ENCODE assay signal across 8 cellular contexts in genomic region chr15:44726568-44727461, GRCh38. TPM values are rescaled to one million over a fixed set of nuclear protein-coding genes. Genes with fewer than 3 reads are reported as not detected.
DNase-seq lines count a peak whose midpoint lies in the region; ATAC-seq and TF ChIP-seq lines count a peak whose summit lies in the region.

No MANE protein-coding gene starts in this region.

- peak overlapping the region; percentile 99 for H3K27ac Mint-ChIP-seq in activated CD4-positive, alpha-beta T cell treated with anti-CD3 and anti-CD28 coated beads for 36 hours

- POLR2A ChIA-PET in activated CD4-positive, alpha-beta T cell treated with anti-CD3 and anti-CD28 coated beads for 36 hours (lab: Charles Lee): interaction anchor here (0.6 to 15.3 kb wide), 10 partner anchors 10 to 438 kb away, joined by 3 to 474 read pairs (median 5); partner anchors contain the start of genes B2M, GOLM2, PATL2 and SPG11

- CTCF ChIA-PET in activated CD4-positive, alpha-beta T cell treated with anti-CD3 and anti-CD28 coated beads for 36 hours (lab: Charles Lee): interaction anchor here (0.5 to 6.0 kb wide), 9 partner anchors 10 to 471 kb away, joined by 3 to 113 read pairs (median 4); partner anchors contain the start of genes B2M, PATL2, SPG11 and TRIM69

- ATAC-seq in GM21576 (IDR thresholded peaks at IDR 0.05; ENCODE audit: unreplicated experiment): peak; percentile 40
- peak; percentile 65 for ATAC-seq in activated CD4-positive, alpha-beta T cell treated with anti-CD3 and anti-CD28 coated beads for 36 hours

- H3K27me3 ChIP-seq in mononuclear cell (ENCODE audit: insufficient read depth, low read length) (no peaks in the 10 kb centered on the region), tibial nerve (no peaks in the 10 kb centered on the region)

- H3K4me3 Mint-ChIP-seq in activated CD4-positive, alpha-beta T cell treated with anti-CD3 and anti-CD28 coated beads for 36 hours: peak overlapping the region; percentile 91

- TF ChIP-seq POLR2A in tibial nerve (IDR thresholded peaks at IDR 0.05): peak; percentile 7 to 28

- TF ChIP-seq CTCF in tibial nerve (IDR thresholded peaks at IDR 0.05): no peak

- H3K4me1 Mint-ChIP-seq in activated CD4-positive, alpha-beta T cell treated with anti-CD3 and anti-CD28 coated beads for 36 hours: peaks cover 64% of the 10 kb centered on the region

- H3K9me3 Mint-ChIP-seq in activated CD4-positive, alpha-beta T cell treated with anti-CD3 and anti-CD28 coated beads for 36 hours (ENCODE audit: low read depth): no peaks in the 10 kb centered on the region

- intact Hi-C loops in activated CD4-positive, alpha-beta T cell treated with anti-CD3 and anti-CD28 coated beads for 36 hours (cut with DNase I, micrococcal nuclease): loop anchor here in 1 of 2 experiments (2.0 to 5.0 kb wide), 4 partner anchors 418 to 675 kb away; partner anchors contain the start of gene GOLM2

- H3K36me3 Mint-ChIP-seq in activated CD4-positive, alpha-beta T cell treated with anti-CD3 and anti-CD28 coated beads for 36 hours (ENCODE audit: low read depth): peaks cover 23% of the 10 kb centered on the region

- H3K27me3 Mint-ChIP-seq in activated CD4-positive, alpha-beta T cell treated with anti-CD3 and anti-CD28 coated beads for 36 hours: no peaks in the 10 kb centered on the region

- H3K9me3 ChIP-seq in mononuclear cell (ENCODE audit: low read depth, low read length) (no peaks in the 10 kb centered on the region), tibial nerve (no peaks in the 10 kb centered on the region)

- WGBS in tibial nerve, 2 donors: 33 to 34% methylated on average over 5 of the region's 5 CpGs

- peak; percentile 58 for DNase-seq in GDM1 (lab: John Stamatoyannopoulos, UW)
- peak; percentile 84 to 85 for DNase-seq in Kasumi-1 (lab: John Stamatoyannopoulos, UW)
- DNase-seq in activated CD4-positive, alpha-beta T cell treated with anti-CD3 and anti-CD28 coated beads for 36 hours: peak; percentile 80
- DNase-seq in dermis microvascular lymphatic vessel endothelial cell (ENCODE audit: low read depth in 2 of 2): peak; percentile 86 to 95
- peak in 1 of 2 donors; percentile 37 for DNase-seq in tibial nerve (ENCODE audit: low spot score in 2 of 2)
- no peak for DNase-seq in NCI-H146 (lab: John Stamatoyannopoulos, UW)

- H3K4me1 ChIP-seq in mononuclear cell (ENCODE audit: insufficient read depth, low read length) (peaks cover 85% of the 10 kb centered on the region), tibial nerve (peaks cover 0 to 48% (median 28%) of the 10 kb centered on the region in 4 donors)

- H3K4me3 ChIP-seq in mononuclear cell (ENCODE audit: low read length) (peak overlapping the region; percentile 50), tibial nerve (peak overlapping the region in 1 of 4 donors; percentile 26)

- peak in 1 of 2 donors; percentile 89 for TF ChIP-seq EP300 in tibial nerve (IDR thresholded peaks at IDR 0.05)

- peaks cover 0 to 5% (median 0%) of the 10 kb centered on the region in 3 donors for H3K36me3 ChIP-seq in tibial nerve

- peak overlapping the region in 3 of 4 donors; percentile 94 to 100 (median 99) for H3K27ac ChIP-seq in tibial nerve

RNA-seq across cellular contexts. Expression of gene TRIM69, which starts 9.5 kb away (rescaled TPM):
- 10 to 100 TPM; 65.8 to 67.9 TPM for total RNA-seq in activated CD4-positive, alpha-beta T cell treated with anti-CD3 and anti-CD28 coated beads for 36 hours
- total RNA-seq in dermis microvascular lymphatic vessel endothelial cell (7.6 and 8.5 TPM in 2 replicates), mononuclear cell (7.5 TPM), tibial nerve (10 to 100 TPM; 11.7 to 27.1 (median 19.3) TPM)

RNA-seq across cellular contexts. Expression of gene B2M, which starts 15.5 kb away (rescaled TPM):
- total RNA-seq in activated CD4-positive, alpha-beta T cell treated with anti-CD3 and anti-CD28 coated beads for 36 hours: 1,000 to 10,000 TPM; 5,181 to 7,416 TPM
- total RNA-seq in dermis microvascular lymphatic vessel endothelial cell (1,733 and 2,154 TPM in 2 replicates), mononuclear cell (20,832 TPM), tibial nerve (1,000 to 10,000 TPM; 2,056 to 2,934 (median 2,402) TPM)

RNA-seq across cellular contexts. Expression of gene PATL2, which starts 15.7 kb away (rescaled TPM):
- 10 to 100 TPM; 11.2 to 14.1 TPM for total RNA-seq in activated CD4-positive, alpha-beta T cell treated with anti-CD3 and anti-CD28 coated beads for 36 hours
- under 0.01 and 0.13 TPM in 2 replicates for total RNA-seq in dermis microvascular lymphatic vessel endothelial cell
- 19.2 TPM for total RNA-seq in mononuclear cell
- total RNA-seq in tibial nerve: under 1 TPM; 0.30 to 0.98 (median 0.86) TPM

Comparison
In these comparisons a context has a peak if more than half of its experiments do, and no peak if none do; other contexts are left out.
1. RNA of gene PATL2, which starts 15.7 kb away (total RNA-seq): 19.2 TPM in mononuclear cell (single experiment) and 11.2 to 14.1 TPM in activated CD4-positive, alpha-beta T cell treated with anti-CD3 and anti-CD28 coated beads for 36 hours; 0.30 to 0.98 TPM in tibial nerve and under 0.01 to 0.13 TPM in dermis microvascular lymphatic vessel endothelial cell; every median in the first group is over 4 times any median in the second.